9 cellular contexts compared by ENCODE assay signal in the genomic region with DNA sequence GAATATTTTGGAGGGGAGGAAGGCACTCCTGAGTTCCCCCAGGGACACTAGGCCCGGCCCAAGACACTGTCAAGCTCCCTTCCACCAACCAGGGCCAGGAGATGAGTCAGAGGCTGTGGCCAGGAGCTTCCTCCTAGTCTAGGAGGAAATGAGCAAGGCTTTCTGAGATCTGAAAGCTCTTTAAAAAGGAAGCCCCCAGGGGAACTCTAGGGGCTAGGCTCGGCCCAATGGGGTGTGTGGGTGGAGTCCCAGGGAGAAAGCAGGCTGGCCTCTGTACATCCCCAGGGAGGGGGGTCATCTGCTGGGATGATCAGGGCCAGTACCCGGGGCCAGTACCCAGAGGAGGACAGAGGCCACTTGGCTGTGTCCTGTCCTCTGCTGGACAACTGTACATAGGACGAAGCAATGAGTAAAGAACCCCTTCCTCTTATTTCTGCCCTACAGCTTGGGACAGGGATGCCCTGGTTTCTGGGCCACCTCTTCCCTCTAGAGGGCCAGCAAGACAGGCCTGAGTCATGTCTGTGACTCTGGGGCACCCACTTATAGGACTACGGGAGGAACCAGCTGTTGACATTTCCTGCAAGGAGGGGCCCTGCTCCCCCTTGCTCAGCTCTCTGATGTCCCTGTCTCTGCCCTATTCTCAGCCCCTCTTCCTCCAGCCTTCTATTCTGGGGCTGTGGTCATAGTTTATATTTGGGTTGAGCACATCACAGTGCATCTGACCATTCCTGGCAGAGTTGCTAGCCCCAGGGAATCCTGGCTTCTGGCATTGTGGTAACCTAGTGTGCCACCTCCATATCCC. TPM values are rescaled to one million over a fixed set of nuclear protein-coding genes. Genes with fewer than 3 reads are reported as not detected.
DNase-seq lines count a peak whose midpoint lies in the region; ATAC-seq and TF ChIP-seq lines count a peak whose summit lies in the region.
"Had no signal": no experiment of that assay in that cellular context is flagged by ENCODE, and none has a peak within 500 bp of the region (broad histone marks: within the 10 kb centered on the region; RNA-seq: fewer than 3 reads in every experiment).

No MANE protein-coding gene starts in this region.

- peaks cover 0 to 9% of the 10 kb centered on the region in 2 experiments; a peak in 1 of 3 replicates for H3K36me3 ChIP-seq in HEK293 (ENCODE audit: control insufficient read depth in 2 of 2, insufficient read depth in 1 of 2, low read length in 2 of 2)
- H3K36me3 ChIP-seq in neuronal stem cell (replicated peaks in 1 of 2; ENCODE audit: control insufficient read depth in 2 of 2, insufficient read depth in 2 of 2, low read length in 2 of 2) = peaks cover 0 to 2% of the 10 kb centered on the region in 2 donors
- no peaks in the 10 kb centered on the region for H3K36me3 ChIP-seq in testis (ENCODE audit: low read depth, missing control alignments)
- H3K36me3 ChIP-seq: ovary had no signal

- H3K23ac ChIP-seq in neuronal stem cell (ENCODE audit: low read depth, low read length, poor library complexity) = no peak overlapping the region

- peak overlapping the region; percentile 8 for H3K18ac ChIP-seq in neuronal stem cell (ENCODE audit: low read length)

- H2BK120ac ChIP-seq in neuronal stem cell (ENCODE audit: low read depth, low read length) = no peak overlapping the region

- peak overlapping the region; percentile 73 for H2AK5ac ChIP-seq in neuronal stem cell (ENCODE audit: low read depth, low read length)

- H3K4ac ChIP-seq in neuronal stem cell (ENCODE audit: low read length) = no peak overlapping the region

- H3K4me2 ChIP-seq in neuronal stem cell (ENCODE audit: insufficient read depth, low read length, poor library complexity, severe bottlenecking) = no peak overlapping the region

- TF ChIP-seq POLR2A in testis (IDR thresholded peaks at IDR 0.05) = no peak

- no peak overlapping the region for H2AFZ ChIP-seq in neuronal stem cell (ENCODE audit: low read length)

- no peak for TF ChIP-seq CTCF in HEK293 (tag by site-specific recombination; IDR thresholded peaks at IDR 0.05)
- no peak for TF ChIP-seq CTCF in testis (IDR thresholded peaks at IDR 0.05)

- H3K4me1 ChIP-seq in HEK293 (ENCODE audit: control insufficient read depth, insufficient read depth, low read length) (peaks cover 9% of the 10 kb centered on the region), neuronal stem cell (ENCODE audit: control insufficient read depth in 2 of 2, insufficient read depth in 1 of 2, low read depth in 1 of 2, low read length in 2 of 2) (peaks cover 24 to 31% of the 10 kb centered on the region in 2 donors), testis (peaks cover 44% of the 10 kb centered on the region)

- H3K4me3 ChIP-seq in GM08714 (ENCODE audit: low read length) (peak overlapping the region; percentile 86; the same call in 1 of the 2 replicates), HEK293 (ENCODE audit: low read depth, low read length) (no peak overlapping the region), neuronal stem cell (ENCODE audit: low read length in 2 of 2) (peak overlapping the region in 1 of 2 donors; percentile 86), testis (no peak overlapping the region)
- H3K4me3 ChIP-seq: ovary had no signal

- peaks cover 0 to 18% (median 7%) of the 10 kb centered on the region in 3 experiments for H3K27me3 ChIP-seq in neuronal stem cell (ENCODE audit: control insufficient read depth in 3 of 3, insufficient read depth in 3 of 3, low read depth in 1 of 3, low read length in 3 of 3)
- no peaks in the 10 kb centered on the region for H3K27me3 ChIP-seq in testis
- H3K27me3 ChIP-seq: ovary had no signal

- DNase-seq in NAMALWA (ENCODE audit: low spot score) (peak; percentile 89), neuronal stem cell (ENCODE audit: low spot score) (no peak), testis (peak; percentile 56), NCI-H2171 (lab: John Stamatoyannopoulos, UW) (no peak)
- peak in 2 of 3 experiments; percentile 44 to 72 for DNase-seq in activated CD8-positive, alpha-beta memory T cell treated with anti-CD3 and anti-CD28 coated beads for 48 hours (ENCODE audit: low read depth in 2 of 3, low spot score in 2 of 3)

- POLR2A ChIA-PET in HEK293 (lab: Yijun Ruan, JAX) = interaction anchor here (0.5 to 7.4 kb wide), 6 partner anchors 14 to 641 kb away, joined by 3 to 109 read pairs (median 4); partner anchors contain the start of gene TMEM208

- H3K27ac ChIP-seq in HEK293 (ENCODE audit: extremely low read depth, low read depth, low read length) = no peak overlapping the region
- no peak overlapping the region for H3K27ac ChIP-seq in neuronal stem cell (replicated peaks; ENCODE audit: low read length)
- peak overlapping the region; percentile 36 to 87 for H3K27ac ChIP-seq in testis

- WGBS in neuronal stem cell (ENCODE audit: extremely low coverage in 2 of 2, insufficient read length in 2 of 2, insufficient replicate concordance in 1 of 2), 2 donors = no CpG with 5 or more reads among the region's 5 CpGs
- WGBS in testis, 2 donors = 45 to 53% methylated on average over 5 of the region's 5 CpGs

- CTCF ChIA-PET in HEK293 (lab: Yijun Ruan, JAX) = interaction anchor here (0.5 to 2.3 kb wide), 8 partner anchors 12 to 222 kb away, joined by 3 to 5 read pairs (median 4); partner anchors contain the start of gene TMEM208

- H3K14ac ChIP-seq in neuronal stem cell (ENCODE audit: low read length) = no peak overlapping the region

- H2BK12ac ChIP-seq in neuronal stem cell (ENCODE audit: low read length) = peak overlapping the region; percentile 63

- H2BK15ac ChIP-seq in neuronal stem cell (ENCODE audit: low read length) = peak overlapping the region; percentile 39

- H3K9me3 ChIP-seq in HEK293 (ENCODE audit: control insufficient read depth, insufficient read depth, low read depth, low read length) (no peaks in the 10 kb centered on the region), neuronal stem cell (replicated peaks in 1 of 2; ENCODE audit: control insufficient read depth in 2 of 2, insufficient read depth in 1 of 2, low read depth in 1 of 2, low read length in 2 of 2) (no peaks in the 10 kb centered on the region), testis (no peaks in the 10 kb centered on the region)
- H3K9me3 ChIP-seq: ovary had no signal

- no peaks in the 10 kb centered on the region for H3K79me1 ChIP-seq in neuronal stem cell (ENCODE audit: low read depth, low read length)

- peak; percentile 52 for ATAC-seq in esophagus mucosa

- no peak overlapping the region for H4K91ac ChIP-seq in neuronal stem cell (ENCODE audit: low read depth, low read length, poor library complexity)

- intact Hi-C loops in testis (cut with DNase I; ENCODE audit: low total_unique reads) = no loop called here

- H2BK5ac ChIP-seq in neuronal stem cell (ENCODE audit: low read length) = no peak overlapping the region

- no peak overlapping the region for H3K9ac ChIP-seq in neuronal stem cell (ENCODE audit: low read depth, low read length, poor library complexity)

- H4K8ac ChIP-seq in neuronal stem cell (ENCODE audit: low read depth, low read length) = no peak overlapping the region

TF ChIP-seq in HEK293, 187 proteins besides CTCF, POLR2A, EP300 and RAD21:
- TF ChIP-seq ZNF114 (tag by site-specific recombination; IDR thresholded peaks at IDR 0.05) (no peak), ZIC2 (tag by site-specific recombination; IDR thresholded peaks at IDR 0.05) (no peak), SP2 (tag by site-specific recombination; IDR thresholded peaks at IDR 0.05) (peak; percentile 24; the same call in 1 of the 2 replicates)

RNA-seq across cellular contexts. Expression of gene FHOD1, which starts 2.7 kb away (rescaled TPM):
- total RNA-seq in esophagus mucosa = 7.4 TPM
- polyA plus RNA-seq in neuronal stem cell (2013, experiment 1 of 2) = 15.0 TPM
- polyA plus RNA-seq in neuronal stem cell (2013, experiment 2 of 2) = 14.0 TPM
- total RNA-seq in testis = 10 to 100 TPM; 28.8 to 40.0 TPM
- 17.0 TPM for polyA plus RNA-seq in testis (ENCODE audit: insufficient read depth, low read depth, low replicate concordance)

RNA-seq across cellular contexts. Expression of gene SLC9A5, which starts 4.2 kb away (rescaled TPM):
- 0.08 TPM for total RNA-seq in esophagus mucosa
- 2.6 TPM for polyA plus RNA-seq in neuronal stem cell (2013, experiment 1 of 2)
- 2.3 TPM for polyA plus RNA-seq in neuronal stem cell (2013, experiment 2 of 2)
- total RNA-seq in testis = 10 to 100 TPM in 1 of 2 donors, 1 to 10 TPM in 1; 6.8 to 15.7 TPM
- polyA plus RNA-seq in testis (ENCODE audit: insufficient read depth, low read depth, low replicate concordance) = 4.8 TPM

RNA-seq across cellular contexts. Expression of gene TMEM208, which starts 17.7 kb away (rescaled TPM):
- 25.3 TPM for total RNA-seq in esophagus mucosa
- 22.6 TPM for polyA plus RNA-seq in neuronal stem cell (2013, experiment 1 of 2)
- polyA plus RNA-seq in neuronal stem cell (2013, experiment 2 of 2) = 21.1 TPM
- total RNA-seq in testis = 10 to 100 TPM; 57.4 to 66.8 TPM
- polyA plus RNA-seq in testis (ENCODE audit: insufficient read depth, low read depth, low replicate concordance) = 55.6 TPM

RNA-seq across cellular contexts. Expression of gene PLEKHG4, which starts 34.7 kb away (rescaled TPM):
- total RNA-seq in esophagus mucosa (4.9 TPM), testis (100 to 1,000 TPM in 1 of 2 donors, 10 to 100 TPM in 1; 86.5 to 137 TPM)
- polyA plus RNA-seq in neuronal stem cell (2013, experiment 1 of 2) = 2.4 TPM
- 3.0 TPM for polyA plus RNA-seq in neuronal stem cell (2013, experiment 2 of 2)
- polyA plus RNA-seq in testis (ENCODE audit: insufficient read depth, low read depth, low replicate concordance) = 102 TPM

RNA-seq across cellular contexts. Expression of gene ELMO3, which starts 45.7 kb away (rescaled TPM):
- 26.3 TPM for total RNA-seq in esophagus mucosa
- polyA plus RNA-seq in neuronal stem cell (2013, experiment 1 of 2) = 0.79 TPM
- 0.65 TPM for polyA plus RNA-seq in neuronal stem cell (2013, experiment 2 of 2)
- 10 to 100 TPM in 1 of 2 donors, 1 to 10 TPM in 1; 9.3 to 10.5 TPM for total RNA-seq in testis
- 22.2 TPM for polyA plus RNA-seq in testis (ENCODE audit: insufficient read depth, low read depth, low replicate concordance)

Comparison
In these comparisons a context has a peak if more than half of its experiments do, and no peak if none do; other contexts are left out.
1. H3K27ac ChIP-seq: peak in testis (2 of 2); none in HEK293 (single experiment) and neuronal stem cell (single experiment).
2. DNase-seq: peak in NAMALWA (single experiment), activated CD8-positive, alpha-beta memory T cell treated with anti-CD3 and anti-CD28 coated beads for 48 hours (2 of 3) and testis (single experiment); none in neuronal stem cell (single experiment) and NCI-H2171 (single experiment).